ENCODE assay signal across 11 cellular contexts in the genomic region with DNA sequence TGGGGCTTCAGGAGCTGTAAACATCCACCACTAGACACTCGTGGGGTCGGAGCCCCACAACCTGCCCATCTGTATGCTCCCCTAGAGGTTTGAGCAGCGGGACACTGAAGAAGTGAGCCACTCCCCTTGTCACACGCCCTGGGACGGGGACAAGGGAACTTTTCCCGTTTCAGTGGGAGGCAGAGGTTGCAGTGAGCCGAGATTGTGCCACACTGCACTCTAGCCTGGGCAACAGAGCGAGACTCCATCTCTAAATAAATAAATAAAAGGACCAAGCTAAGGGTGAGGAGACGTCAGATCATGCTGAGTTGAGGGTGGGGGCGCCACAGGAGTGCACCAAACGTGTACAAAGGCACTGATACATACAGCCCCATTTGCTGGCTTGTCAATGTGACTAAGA. TPM values are rescaled to one million over a fixed set of nuclear protein-coding genes. Genes with fewer than 3 reads are reported as not detected.
"Had no signal": no experiment of that assay in that cellular context is flagged by ENCODE, and none has a peak within 500 bp of the region (broad histone marks: within the 10 kb centered on the region; RNA-seq: fewer than 3 reads in every experiment).

No MANE protein-coding gene starts in this region.

- H3K4me3 Mint-ChIP-seq: HFFc6 had no signal

- H3K27ac Mint-ChIP-seq: HFFc6 had no signal

- H3K4me3 ChIP-seq: GM23248, HAP-1 had no signal

- H3K9me3 ChIP-seq: HAP-1 had no signal

- H2AFZ ChIP-seq: GM23248 had no signal

- H3K9me3 Mint-ChIP-seq: HFFc6 had no signal

- H3K9ac ChIP-seq: GM23248 had no signal

- ATAC-seq: HCT116 had no signal

- H3K27ac ChIP-seq: GM23248, HL-60 had no signal

- DNase-seq: GM23248, GOT3, H7, HFFc6, IMR-90, KBM-7 had no signal

RNA-seq across cellular contexts. Expression of a gene that starts 48.2 kb away (rescaled TPM):
- total RNA-seq: GM23248, H4, H7, HFFc6, HT1080, IMR-90 had no signal
- polyA plus RNA-seq: GM23248, IMR-90 had no signal
